In genomic region chr11:12706531-12707499, GRCh38 we compare ENCODE assay signal across 1 cellular context.
TF ChIP-seq lines count a peak whose summit lies in the region.

No MANE protein-coding gene starts in this region.

TF ChIP-seq in K562, 482 proteins besides CTCF, POLR2A, EP300 and RAD21 (continued from another document and continues in another):
- TF ChIP-seq ZNF407 (IDR thresholded peaks at IDR 0.05; ENCODE audit: low read depth) (no peak), TGIF2 (CRISPR knock-in tag; IDR thresholded peaks at IDR 0.05) (no peak), ARNT (IDR thresholded peaks at IDR 0.05) (0 out of 4 replicates have a peak, but pooled peaks of 1 of the 2 experiments have one; percentile 37), ZNF609 (CRISPR knock-in tag; IDR thresholded peaks at IDR 0.05; ENCODE audit: borderline replicate concordance) (no peak), TBP (optimal IDR thresholded peaks at IDR 0.05; ENCODE audit: low read depth, low read length) (peak; percentile 26), NCOR1 (IDR thresholded peaks at IDR 0.05) (peak; percentile 37; the same call in 1 of the 2 replicates), ZHX1 (conservative IDR thresholded peaks at IDR 0.05; ENCODE audit: low read length) (no peak), GATAD2B (IDR thresholded peaks at IDR 0.05; ENCODE audit: borderline replicate concordance) (no peak), RCOR1 (IDR thresholded peaks at IDR 0.05; ENCODE audit: borderline replicate concordance in 1 of 2, low read depth in 2 of 2, low read length in 2 of 2) (peak in 1 of 2 experiments; percentile 56; a peak in 2 of 4 replicates), MXI1 (IDR thresholded peaks at IDR 0.05; ENCODE audit: low read depth, low read length) (0 out of 2 replicates have a peak, but pooled peaks have one; percentile 35), HDAC2 (IDR thresholded peaks at IDR 0.05) (0 out of 2 replicates have a peak, but pooled peaks have one; percentile 61), SMARCE1 (IDR thresholded peaks at IDR 0.05) (peak; percentile 36; the same call in 1 of the 2 replicates), FOSL1 (tag; conservative IDR thresholded peaks at IDR 0.05) (0 out of 2 replicates have a peak, but pooled peaks have one; percentile 20), MTA3 (IDR thresholded peaks at IDR 0.05; ENCODE audit: borderline replicate concordance) (0 out of 2 replicates have a peak, but pooled peaks have one; percentile 27), TAF1 (IDR thresholded peaks at IDR 0.05; ENCODE audit: control insufficient read depth, extremely low read depth, insufficient read depth, low read length, severe bottlenecking) (no peak), TCF3 (CRISPR knock-in tag; IDR thresholded peaks at IDR 0.05) (peak; percentile 19; the same call in 1 of the 2 replicates), YY1 (IDR thresholded peaks at IDR 0.05; ENCODE audit: borderline replicate concordance in 1 of 3, control insufficient read depth in 1 of 3, extremely low read depth in 1 of 3, insufficient read depth in 3 of 3, insufficient read length in 1 of 3, insufficient replicate concordance in 2 of 3, low read depth in 1 of 3, low read length in 2 of 3) (peak in 1 of 3 experiments; percentile 70), BMI1 (IDR thresholded peaks at IDR 0.05; ENCODE audit: low read length) (no peak), HINFP (tag; conservative IDR thresholded peaks at IDR 0.05; ENCODE audit: low read depth) (no peak), IRF9 (tag; IDR thresholded peaks at IDR 0.05) (no peak), MBD1 (CRISPR knock-in tag; IDR thresholded peaks at IDR 0.05) (no peak), E2F8 (IDR thresholded peaks at IDR 0.05; ENCODE audit: low read depth, partially characterized antibody) (no peak)
